Comparison of ENCODE assay signal across 9 cellular contexts in the genomic region with DNA sequence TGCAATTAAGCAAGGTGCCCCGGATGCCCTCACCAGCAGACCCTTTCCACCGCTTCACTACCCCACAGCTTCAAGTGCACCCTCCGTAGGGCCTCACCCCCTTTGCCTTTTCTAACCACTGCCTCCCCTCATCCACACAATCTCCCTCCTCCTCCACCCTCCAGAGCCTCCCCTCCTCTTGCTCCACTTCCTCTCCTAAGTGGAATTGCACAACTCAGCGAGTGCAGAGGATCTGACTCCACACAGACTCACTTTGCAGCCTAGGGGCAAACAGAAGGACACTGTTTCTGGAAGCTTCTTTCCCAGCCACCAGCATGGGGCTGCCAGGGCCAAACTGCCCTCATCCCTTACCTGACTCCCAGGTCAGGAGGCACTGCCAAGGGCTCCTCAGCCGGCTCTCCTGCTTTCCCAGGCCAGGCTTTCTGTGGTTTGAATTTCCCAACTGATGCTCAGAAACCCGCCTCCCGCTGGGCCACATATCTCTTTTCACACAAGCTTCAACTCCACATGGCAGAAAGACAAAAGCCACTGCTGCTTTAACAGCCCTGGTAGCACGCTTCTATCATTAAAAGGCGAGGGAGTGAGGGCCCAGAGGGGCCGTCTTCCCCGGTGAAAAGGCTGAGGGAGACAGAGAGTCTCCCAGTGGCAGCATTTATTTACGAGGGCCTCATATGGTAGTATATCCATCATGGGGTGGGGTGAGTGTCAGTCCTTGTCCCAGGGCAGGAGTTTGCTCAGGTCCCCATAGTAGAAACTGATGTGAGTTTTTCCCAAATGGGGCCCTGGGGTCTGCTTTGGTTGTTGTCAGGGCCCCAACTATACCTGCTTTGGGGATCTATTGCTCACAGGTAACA.
DNase-seq lines count a peak whose midpoint lies in the region; ATAC-seq and TF ChIP-seq lines count a peak whose summit lies in the region.
"Had no signal": no experiment of that assay in that cellular context is flagged by ENCODE, and none has a peak within 500 bp of the region (broad histone marks: within the 10 kb centered on the region; RNA-seq: fewer than 3 reads in every experiment).

No MANE protein-coding gene starts in this region.

- H3K79me2 ChIP-seq in neural progenitor cell (ENCODE audit: low read depth): no peaks in the 10 kb centered on the region

- no peaks in the 10 kb centered on the region for H3K36me3 ChIP-seq in endodermal cell (ENCODE audit: control insufficient read depth, insufficient read depth, low read length)
- no peaks in the 10 kb centered on the region for H3K36me3 ChIP-seq in neural progenitor cell

- no peaks in the 10 kb centered on the region for H3K36me3 Mint-ChIP-seq in endodermal cell (ENCODE audit: low read depth)
- no peaks in the 10 kb centered on the region for H3K36me3 Mint-ChIP-seq in neural progenitor cell

- H2AFZ ChIP-seq in neural progenitor cell (replicated peaks): no peak overlapping the region

- TF ChIP-seq CTCF in endodermal cell (conservative IDR thresholded peaks at IDR 0.05) (no peak), neural progenitor cell (IDR thresholded peaks at IDR 0.05) (no peak)

- no peak overlapping the region for H3K27ac Mint-ChIP-seq in endodermal cell
- peak overlapping the region; percentile 83 for H3K27ac Mint-ChIP-seq in neural progenitor cell

- no peaks in the 10 kb centered on the region for H3K4me1 ChIP-seq in endodermal cell (ENCODE audit: control insufficient read depth, insufficient read depth, low read length)
- H3K4me1 ChIP-seq in neural progenitor cell: no peaks in the 10 kb centered on the region

- H3K4me3 ChIP-seq in endodermal cell (ENCODE audit: low read length) (no peak overlapping the region), neural progenitor cell (no peak overlapping the region)

- H3K9me3 ChIP-seq in endodermal cell (ENCODE audit: control insufficient read depth, low read length) (no peaks in the 10 kb centered on the region), neural progenitor cell (ENCODE audit: low read depth) (no peaks in the 10 kb centered on the region)

- ATAC-seq in GM18517 (IDR thresholded peaks at IDR 0.05; ENCODE audit: unreplicated experiment): no peak

- DNase-seq in DMS79 (lab: John Stamatoyannopoulos, UW) (peak; percentile 12), NCI-H446 (lab: John Stamatoyannopoulos, UW) (peak; percentile 67 to 83), endodermal cell (peak; percentile 68), neural progenitor cell (ENCODE audit: low spot score) (peak; percentile 15), inferior parietal cortex (ENCODE audit: extremely low spot score) (no peak), NK-92 (lab: John Stamatoyannopoulos, UW; ENCODE audit: unreplicated experiment) (no peak), mucosa of gallbladder (ENCODE audit: low spot score) (no peak)

- no peaks in the 10 kb centered on the region for H3F3A ChIP-seq in neural progenitor cell (ENCODE audit: low read depth)

- H3K4me1 Mint-ChIP-seq in endodermal cell: peaks cover 7% of the 10 kb centered on the region
- peaks cover 24% of the 10 kb centered on the region for H3K4me1 Mint-ChIP-seq in neural progenitor cell

- H3K4me3 Mint-ChIP-seq in endodermal cell (no peak overlapping the region), neural progenitor cell (no peak overlapping the region)

- peaks cover 3% of the 10 kb centered on the region for H3K27me3 ChIP-seq in endodermal cell (ENCODE audit: control insufficient read depth, insufficient read depth, low read length, poor library complexity, severe bottlenecking)
- no peaks in the 10 kb centered on the region for H3K27me3 ChIP-seq in neural progenitor cell

- no peak overlapping the region for H3K4me2 ChIP-seq in neural progenitor cell

- H3K27me3 Mint-ChIP-seq in endodermal cell (ENCODE audit: insufficient read depth): peaks cover 9% of the 10 kb centered on the region
- H3K27me3 Mint-ChIP-seq in neural progenitor cell (ENCODE audit: insufficient read depth, low read depth): peaks cover 6% of the 10 kb centered on the region

- no peaks in the 10 kb centered on the region for H4K20me1 ChIP-seq in neural progenitor cell (ENCODE audit: low read depth)

- WGBS in endodermal cell (ENCODE audit: insufficient coverage in 1 of 2, insufficient read length in 1 of 2), 2 experiments: 81 to 82% methylated on average over 6 to 12 of the region's 12 CpGs

- H3K9me3 Mint-ChIP-seq in endodermal cell (no peaks in the 10 kb centered on the region), neural progenitor cell (no peaks in the 10 kb centered on the region)

- H3K9ac ChIP-seq in endodermal cell (ENCODE audit: extremely low read depth, low read length, poor library complexity, severe bottlenecking) (no peak overlapping the region), neural progenitor cell (no peak overlapping the region)

- H3K27ac ChIP-seq in endodermal cell (ENCODE audit: low read depth, low read length): no peak overlapping the region
- no peak overlapping the region for H3K27ac ChIP-seq in neural progenitor cell
- H3K27ac ChIP-seq: VCaP had no signal

Comparison
In these comparisons a context has a peak if more than half of its experiments do, and no peak if none do; other contexts are left out.
1. DNase-seq: peak in DMS79 (single experiment), NCI-H446 (2 of 2), endodermal cell (single experiment) and neural progenitor cell (single experiment); none in inferior parietal cortex (single experiment), NK-92 (single experiment) and mucosa of gallbladder (single experiment).